9 cellular contexts compared by ENCODE assay signal in genomic region chr13:112587767-112588489, GRCh38. TPM values are rescaled to one million over a fixed set of nuclear protein-coding genes. Genes with fewer than 3 reads are reported as not detected.
DNase-seq lines count a peak whose midpoint lies in the region; ATAC-seq, FAIRE-seq and TF ChIP-seq lines count a peak whose summit lies in the region.
"Had no signal": no experiment of that assay in that cellular context is flagged by ENCODE, and none has a peak within 500 bp of the region (broad histone marks: within the 10 kb centered on the region; RNA-seq: fewer than 3 reads in every experiment).

TUBGCP3 (minus strand) TSS chr13:112588153; CDS start chr13:112587980, 173 bp downstream.

- TF ChIP-seq EP300 in HepG2 (IDR thresholded peaks at IDR 0.05; ENCODE audit: low read depth in 2 of 2, low read length in 2 of 2) (peak in 1 of 2 experiments; percentile 29; a peak in 1 of 4 replicates), HepG2 (CRISPR knock-in tag; IDR thresholded peaks at IDR 0.05; ENCODE audit: borderline replicate concordance) (peak; percentile 49; the same call in 1 of the 2 replicates)

- TF ChIP-seq RAD21 in HepG2 (CRISPR knock-in tag; IDR thresholded peaks at IDR 0.05): peak; percentile 62

- H3K4me3 ChIP-seq in BE2C (ENCODE audit: low read depth, low read length): peak within 1 kb of the TSS; percentile 82
- peak within 1 kb of the TSS; percentile 65 to 84 (median 76) for H3K4me3 ChIP-seq in HepG2 (replicated peaks in 1 of 3; ENCODE audit: insufficient read depth in 1 of 3, low read depth in 2 of 3, low read length in 3 of 3)

- WGBS in HepG2 (ENCODE audit: low lambda C conversion rate): 3% methylated on average over 16 of the region's 77 CpGs

- no peaks in the 10 kb centered on the region for H3K9me3 Mint-ChIP-seq in dendritic cell treated with granulocyte-macrophage colony-stimulating factor and Interleukin-4, amounts not matched to agents 40 ng/mL and 50 ng/mL, for 4 days

- peak within 1 kb of the TSS; percentile 96 for H3K27ac Mint-ChIP-seq in dendritic cell treated with granulocyte-macrophage colony-stimulating factor and Interleukin-4, amounts not matched to agents 40 ng/mL and 50 ng/mL, for 4 days

- H3K36me3 ChIP-seq in BE2C (peaks cover 3% of the 10 kb centered on the region), HepG2 (replicated peaks in 1 of 2; ENCODE audit: control insufficient read depth in 1 of 2, insufficient read depth in 2 of 2, low read length in 2 of 2) (peaks cover 0 to 2% of the 10 kb centered on the region in 2 experiments; a peak in 1 of 5 replicates)

- peak within 1 kb of the TSS; percentile 50 for H2AFZ ChIP-seq in HepG2 (ENCODE audit: low read length)

- H3K36me3 Mint-ChIP-seq in dendritic cell treated with granulocyte-macrophage colony-stimulating factor and Interleukin-4, amounts not matched to agents 40 ng/mL and 50 ng/mL, for 4 days (ENCODE audit: low read depth): peaks cover 16% of the 10 kb centered on the region

- intact Hi-C loops in dendritic cell treated with granulocyte-macrophage colony-stimulating factor and Interleukin-4, amounts not matched to agents 40 ng/mL and 50 ng/mL, for 4 days (cut with micrococcal nuclease): loop anchor here (1.0 to 10.0 kb wide), 2 partner anchors 18 to 107 kb away; partner anchors contain the start of gene ATP11A
- intact Hi-C loops in HepG2 (cut with micrococcal nuclease; ENCODE audit: unreplicated experiment): no loop called here

- peaks cover 6% of the 10 kb centered on the region for H3K4me1 ChIP-seq in BE2C
- H3K4me1 ChIP-seq in HepG2 (ENCODE audit: insufficient read depth, low read length): peaks cover 35% of the 10 kb centered on the region

- POLR2A ChIA-PET in HepG2 (lab: Yijun Ruan, JAX): interaction anchor here (0.8 to 2.1 kb wide), 9 partner anchors 9 to 341 kb away, joined by 3 to 5 read pairs (median 3); no protein-coding TSS in a partner anchor

- peak within 1 kb of the TSS; percentile 99 for H3K27ac ChIP-seq in HepG2 (ENCODE audit: extremely low read length, insufficient read depth, low read length)

- no peaks in the 10 kb centered on the region for H4K20me1 ChIP-seq in HepG2 (ENCODE audit: insufficient read depth, low read length)

- no TSS peak for BruUV-seq in HepG2 (replicated peaks; lab: Mats Ljungman, UMichigan)

- peaks cover 4% of the 10 kb centered on the region for H3K27me3 Mint-ChIP-seq in dendritic cell treated with granulocyte-macrophage colony-stimulating factor and Interleukin-4, amounts not matched to agents 40 ng/mL and 50 ng/mL, for 4 days

- peak within 1 kb of the TSS; percentile 79 for H3K4me2 ChIP-seq in HepG2 (ENCODE audit: low read depth, low read length)

- no peaks in the 10 kb centered on the region for H3K27me3 ChIP-seq in BE2C
- H3K27me3 ChIP-seq in HepG2 (ENCODE audit: control insufficient read depth in 1 of 2, insufficient read depth in 2 of 2, low read length in 2 of 2): no peaks in the 10 kb centered on the region

- TF ChIP-seq POLR2A in GM19099 (IDR thresholded peaks at IDR 0.05; ENCODE audit: extremely low read depth, insufficient read length, low read depth) (peak; percentile 91), HepG2 (IDR thresholded peaks at IDR 0.05; ENCODE audit: insufficient read depth in 1 of 2, low read depth in 2 of 2, low read length in 2 of 2) (peak; percentile 53 to 63; a peak in 2 of 4 replicates)

- H3K9ac ChIP-seq in HepG2 (ENCODE audit: insufficient read depth, low read depth, low read length): peak within 1 kb of the TSS; percentile 90

- TF ChIP-seq CTCF in BE2C (IDR thresholded peaks at IDR 0.05; ENCODE audit: low read depth, low read length): no peak
- TF ChIP-seq CTCF in HepG2 (CRISPR knock-in tag; IDR thresholded peaks at IDR 0.05): no peak

- H3K4me3 Mint-ChIP-seq in dendritic cell treated with granulocyte-macrophage colony-stimulating factor and Interleukin-4, amounts not matched to agents 40 ng/mL and 50 ng/mL, for 4 days: peak within 1 kb of the TSS; percentile 92

- no peak for FAIRE-seq in HepG2 (lab: Jason Lieb, UNC)
- FAIRE-seq: colon had no signal

- in situ Hi-C loops in HepG2 (cut with HindIII; ENCODE audit: extremely low pct_ligation_motif_present, low pct_unique_long_range_greater_than_20kb): no loop called here

- CTCF ChIA-PET in HepG2 (lab: Yijun Ruan, JAX; ENCODE audit: low intra/inter-chr PET ratio, low total read pairs): no interaction called here

- H3K9me3 ChIP-seq in BE2C (no peaks in the 10 kb centered on the region), HepG2 (ENCODE audit: low read length) (no peaks in the 10 kb centered on the region)

- DNase-seq in BE2C (peak; percentile 93), NCI-H526 (lab: John Stamatoyannopoulos, UW) (peak; percentile 78 to 97), HepG2 (ENCODE audit: low spot score) (peak; percentile 63)
- peak; percentile 61 to 74 for DNase-seq in activated CD4-positive, alpha-beta T cell treated with anti-CD3 and anti-CD28 coated beads, Interleukin-2, amount 50 U/mL, for 24 hours (ENCODE audit: low read depth in 1 of 2, low spot score in 1 of 2)
- peak; percentile 71 to 77 for DNase-seq in stimulated activated CD4-positive, alpha-beta T cell treated with anti-CD3 and anti-CD28 coated beads, Interleukin-2, amount 100 ng/mL, for 48 hours

- ATAC-seq in HG03354 (IDR thresholded peaks at IDR 0.05; ENCODE audit: poor library complexity, severe bottlenecking, unreplicated experiment) (peak; percentile 81), HepG2 (peak; percentile 93)

- H3K79me2 ChIP-seq in HepG2 (ENCODE audit: insufficient read depth, low read length): peaks cover 41% of the 10 kb centered on the region

- peaks cover 35% of the 10 kb centered on the region for H3K4me1 Mint-ChIP-seq in dendritic cell treated with granulocyte-macrophage colony-stimulating factor and Interleukin-4, amounts not matched to agents 40 ng/mL and 50 ng/mL, for 4 days (ENCODE audit: low read depth)

TF ChIP-seq in HepG2, 621 proteins besides CTCF, POLR2A, EP300 and RAD21 (continues in another document):
- TF ChIP-seq ZNF496 (CRISPR knock-in tag; IDR thresholded peaks at IDR 0.05; ENCODE audit: insufficient replicate concordance) (peak; percentile 48), ZNF326 (CRISPR knock-in tag; IDR thresholded peaks at IDR 0.05; ENCODE audit: borderline replicate concordance) (no peak), ELF1 (CRISPR knock-in tag; IDR thresholded peaks at IDR 0.05) (peak; percentile 89), ZBTB21 (CRISPR knock-in tag; IDR thresholded peaks at IDR 0.05) (peak; percentile 50; the same call in 1 of the 2 replicates), ZC3H13 (CRISPR knock-in tag; IDR thresholded peaks at IDR 0.05) (peak; percentile 93), MTA3 (CRISPR knock-in tag; IDR thresholded peaks at IDR 0.05) (no peak), ZNF713 (CRISPR knock-in tag; IDR thresholded peaks at IDR 0.05) (no peak; the same call in 1 of the 2 replicates), ZBTB26 (CRISPR knock-in tag; IDR thresholded peaks at IDR 0.05; ENCODE audit: borderline replicate concordance) (peak; percentile 75; the same call in 1 of the 2 replicates), HOXA5 (CRISPR knock-in tag; IDR thresholded peaks at IDR 0.05) (peak; percentile 82), ZNF282 (IDR thresholded peaks at IDR 0.05; ENCODE audit: partially characterized antibody) (no peak)

RNA-seq across cellular contexts. Expression of gene TUBGCP3, which starts in this region (rescaled TPM):
- polyA plus RNA-seq in BE2C (2012; ENCODE audit: insufficient read depth, insufficient read length, low read depth): 59.4 TPM
- total RNA-seq in HepG2 (2016; rRNA removed; fragmentation: Illumina TruSeq; extraction: Trizol): 15.5 and 18.4 TPM in 2 replicates
- 26.3 and 26.8 TPM in 2 replicates for total RNA-seq in HepG2 (2016; cell fraction: cytosol; rRNA removed; fragmentation: Illumina TruSeq; extraction: Trizol; ENCODE audit: low read depth)
- total RNA-seq in HepG2 (2016; cell fraction: insoluble cytoplasmic fraction; rRNA removed; fragmentation: Illumina TruSeq; extraction: Trizol): 16.3 and 16.7 TPM in 2 replicates
- total RNA-seq in HepG2 (2016; cell fraction: membrane; rRNA removed; fragmentation: Illumina TruSeq; extraction: Trizol): 20.4 and 21.8 TPM in 2 replicates
- 29.7 and 32.9 TPM in 2 replicates for total RNA-seq in HepG2 (2016; cell fraction: nucleus; rRNA removed; fragmentation: Illumina TruSeq; extraction: Trizol)
- 12.6 and 13.3 TPM in 2 replicates for polyA plus RNA-seq in HepG2 (2011; rRNA removed)
- 13.0 and 16.2 TPM in 2 replicates for polyA plus RNA-seq in HepG2 (2011; cell fraction: cytosol; rRNA removed)
- 37.9 and 38.9 TPM in 2 replicates for polyA plus RNA-seq in HepG2 (2011; cell fraction: nucleus; rRNA removed)
- polyA plus RNA-seq in HepG2 (2012): 12.7 and 13.6 TPM in 2 replicates
- 1.8 and 2.2 TPM in 2 replicates for polyA plus RNA-seq in HepG2 (2016; cell fraction: cytosol; fragmentation: Illumina TruSeq; extraction: Trizol; ENCODE audit: low read depth)
- polyA plus RNA-seq in HepG2 (2016; cell fraction: insoluble cytoplasmic fraction; fragmentation: Illumina TruSeq; extraction: Trizol; ENCODE audit: low read depth): 17.9 and 19.3 TPM in 2 replicates
- 5.5 TPM in 2 replicates for polyA plus RNA-seq in HepG2 (2016; cell fraction: membrane; fragmentation: Illumina TruSeq; extraction: Trizol; ENCODE audit: low read depth)
- 27.6 and 28.8 TPM in 2 replicates for polyA plus RNA-seq in HepG2 (2016; cell fraction: nucleus; fragmentation: Illumina TruSeq; extraction: Trizol; ENCODE audit: insufficient read depth, low read depth)
- polyA minus RNA-seq in HepG2 (2011; rRNA and poly(A)+ RNA removed; ENCODE audit: low replicate concordance): 31.5 and 65.3 TPM in 2 replicates
- polyA minus RNA-seq in HepG2 (2011; cell fraction: cytosol; rRNA and poly(A)+ RNA removed): 9.6 and 11.7 TPM in 2 replicates
- 67.3 and 70.4 TPM in 2 replicates for polyA minus RNA-seq in HepG2 (2011; cell fraction: nucleus; rRNA and poly(A)+ RNA removed)

Comparison
In these comparisons a context has a peak if more than half of its experiments do, and no peak if none do; other contexts are left out.
1. Peak in every context shown above with its lines: DNase-seq, ATAC-seq, H3K4me3 ChIP-seq and H3K27ac ChIP-seq.